ENCODE assay signal across 1 cellular context in the genomic region with DNA sequence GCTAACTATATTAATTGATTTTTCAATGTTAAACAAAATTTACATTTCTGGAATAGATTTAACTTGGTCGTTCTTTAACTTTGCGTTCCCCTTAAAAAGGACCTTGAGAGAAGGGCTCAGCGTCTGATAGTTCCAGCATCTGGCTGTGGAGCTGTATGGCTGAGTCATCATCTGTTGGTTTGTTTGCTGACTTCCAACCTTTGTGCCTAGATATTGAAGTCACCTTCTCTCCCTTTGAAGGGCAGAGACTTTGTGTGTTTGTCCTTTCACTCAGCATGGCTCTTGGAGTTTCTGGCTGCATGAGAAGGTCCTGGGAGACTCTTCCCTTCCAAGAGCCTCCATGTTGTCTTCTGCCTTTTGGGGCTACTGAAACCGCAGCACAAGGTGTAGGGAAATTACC.
TF ChIP-seq lines count a peak whose summit lies in the region.

No MANE protein-coding gene starts in this region.

TF ChIP-seq in SK-N-SH, 30 proteins besides CTCF, POLR2A, EP300 and RAD21 (continued from another document):
- TF ChIP-seq, protein P1, sequence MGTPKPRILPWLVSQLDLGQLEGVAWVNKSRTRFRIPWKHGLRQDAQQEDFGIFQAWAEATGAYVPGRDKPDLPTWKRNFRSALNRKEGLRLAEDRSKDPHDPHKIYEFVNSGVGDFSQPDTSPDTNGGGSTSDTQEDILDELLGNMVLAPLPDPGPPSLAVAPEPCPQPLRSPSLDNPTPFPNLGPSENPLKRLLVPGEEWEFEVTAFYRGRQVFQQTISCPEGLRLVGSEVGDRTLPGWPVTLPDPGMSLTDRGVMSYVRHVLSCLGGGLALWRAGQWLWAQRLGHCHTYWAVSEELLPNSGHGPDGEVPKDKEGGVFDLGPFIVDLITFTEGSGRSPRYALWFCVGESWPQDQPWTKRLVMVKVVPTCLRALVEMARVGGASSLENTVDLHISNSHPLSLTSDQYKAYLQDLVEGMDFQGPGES (IDR thresholded peaks at IDR 0.05; ENCODE audit: low read depth, low read length): no peak
TF ChIP-seq in SK-N-SH: peak in this region for 1.
